Comparison of ENCODE assay signal across 2 cellular contexts in the genomic region with DNA sequence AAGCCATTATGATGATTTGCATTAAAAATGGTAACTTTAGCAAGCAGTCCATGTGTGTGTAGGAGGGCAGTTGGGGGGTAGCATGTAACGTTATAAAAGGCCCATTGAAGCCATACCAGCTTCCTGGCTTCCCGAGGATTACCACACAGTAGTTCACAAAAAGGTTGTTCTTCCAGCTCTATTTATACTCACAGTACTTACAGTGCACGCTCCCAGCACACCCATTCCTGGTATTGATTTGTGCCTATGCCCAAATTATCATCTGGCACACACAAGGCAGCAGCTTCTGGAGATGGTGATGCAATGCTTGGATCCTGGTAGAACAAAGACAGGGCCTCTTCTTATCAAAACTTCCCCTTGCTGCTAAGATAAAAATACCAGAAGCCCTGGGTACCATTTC.
TF ChIP-seq lines count a peak whose summit lies in the region.

No MANE protein-coding gene starts in this region.

TF ChIP-seq in liver, 16 proteins besides CTCF, POLR2A, EP300 and RAD21 (continued from another document):
- TF ChIP-seq HNF4G (IDR thresholded peaks at IDR 0.05) (peak; percentile 32), JUND (IDR thresholded peaks at IDR 0.05) (peak; percentile 25 to 53), YY1 (IDR thresholded peaks at IDR 0.05) (peak; percentile 73), FOXA2 (IDR thresholded peaks at IDR 0.05) (peak; percentile 38), FOXA1 (IDR thresholded peaks at IDR 0.05) (peak; percentile 7), NR2F2 (IDR thresholded peaks at IDR 0.05) (no peak), GABPA (IDR thresholded peaks at IDR 0.05 in 1 of 2, conservative IDR thresholded peaks at IDR 0.05 in 1 of 2) (peak in 1 of 2 donors; percentile 35), HNF4A (conservative IDR thresholded peaks at IDR 0.05) (peak; percentile 47 to 78), EGR1 (IDR thresholded peaks at IDR 0.05; ENCODE audit: low read depth in 2 of 2) (peak in 1 of 2 donors; percentile 73)
- TF ChIP-seq, protein P1, sequence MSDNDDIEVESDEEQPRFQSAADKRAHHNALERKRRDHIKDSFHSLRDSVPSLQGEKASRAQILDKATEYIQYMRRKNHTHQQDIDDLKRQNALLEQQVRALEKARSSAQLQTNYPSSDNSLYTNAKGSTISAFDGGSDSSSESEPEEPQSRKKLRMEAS (IDR thresholded peaks at IDR 0.05), result peak; percentile 88
- TF ChIP-seq, protein P2, sequence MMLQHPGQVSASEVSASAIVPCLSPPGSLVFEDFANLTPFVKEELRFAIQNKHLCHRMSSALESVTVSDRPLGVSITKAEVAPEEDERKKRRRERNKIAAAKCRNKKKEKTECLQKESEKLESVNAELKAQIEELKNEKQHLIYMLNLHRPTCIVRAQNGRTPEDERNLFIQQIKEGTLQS (IDR thresholded peaks at IDR 0.05), result peak; percentile 90
- TF ChIP-seq, protein P3, sequence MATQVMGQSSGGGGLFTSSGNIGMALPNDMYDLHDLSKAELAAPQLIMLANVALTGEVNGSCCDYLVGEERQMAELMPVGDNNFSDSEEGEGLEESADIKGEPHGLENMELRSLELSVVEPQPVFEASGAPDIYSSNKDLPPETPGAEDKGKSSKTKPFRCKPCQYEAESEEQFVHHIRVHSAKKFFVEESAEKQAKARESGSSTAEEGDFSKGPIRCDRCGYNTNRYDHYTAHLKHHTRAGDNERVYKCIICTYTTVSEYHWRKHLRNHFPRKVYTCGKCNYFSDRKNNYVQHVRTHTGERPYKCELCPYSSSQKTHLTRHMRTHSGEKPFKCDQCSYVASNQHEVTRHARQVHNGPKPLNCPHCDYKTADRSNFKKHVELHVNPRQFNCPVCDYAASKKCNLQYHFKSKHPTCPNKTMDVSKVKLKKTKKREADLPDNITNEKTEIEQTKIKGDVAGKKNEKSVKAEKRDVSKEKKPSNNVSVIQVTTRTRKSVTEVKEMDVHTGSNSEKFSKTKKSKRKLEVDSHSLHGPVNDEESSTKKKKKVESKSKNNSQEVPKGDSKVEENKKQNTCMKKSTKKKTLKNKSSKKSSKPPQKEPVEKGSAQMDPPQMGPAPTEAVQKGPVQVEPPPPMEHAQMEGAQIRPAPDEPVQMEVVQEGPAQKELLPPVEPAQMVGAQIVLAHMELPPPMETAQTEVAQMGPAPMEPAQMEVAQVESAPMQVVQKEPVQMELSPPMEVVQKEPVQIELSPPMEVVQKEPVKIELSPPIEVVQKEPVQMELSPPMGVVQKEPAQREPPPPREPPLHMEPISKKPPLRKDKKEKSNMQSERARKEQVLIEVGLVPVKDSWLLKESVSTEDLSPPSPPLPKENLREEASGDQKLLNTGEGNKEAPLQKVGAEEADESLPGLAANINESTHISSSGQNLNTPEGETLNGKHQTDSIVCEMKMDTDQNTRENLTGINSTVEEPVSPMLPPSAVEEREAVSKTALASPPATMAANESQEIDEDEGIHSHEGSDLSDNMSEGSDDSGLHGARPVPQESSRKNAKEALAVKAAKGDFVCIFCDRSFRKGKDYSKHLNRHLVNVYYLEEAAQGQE (IDR thresholded peaks at IDR 0.05), result peak; percentile 35

TF ChIP-seq in HepG2, 621 proteins besides CTCF, POLR2A, EP300 and RAD21 (continued from another document):
- TF ChIP-seq, protein P4, sequence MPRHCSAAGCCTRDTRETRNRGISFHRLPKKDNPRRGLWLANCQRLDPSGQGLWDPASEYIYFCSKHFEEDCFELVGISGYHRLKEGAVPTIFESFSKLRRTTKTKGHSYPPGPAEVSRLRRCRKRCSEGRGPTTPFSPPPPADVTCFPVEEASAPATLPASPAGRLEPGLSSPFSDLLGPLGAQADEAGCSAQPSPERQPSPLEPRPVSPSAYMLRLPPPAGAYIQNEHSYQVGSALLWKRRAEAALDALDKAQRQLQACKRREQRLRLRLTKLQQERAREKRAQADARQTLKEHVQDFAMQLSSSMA (CRISPR knock-in tag; IDR thresholded peaks at IDR 0.05), result no peak
- TF ChIP-seq, protein P5, sequence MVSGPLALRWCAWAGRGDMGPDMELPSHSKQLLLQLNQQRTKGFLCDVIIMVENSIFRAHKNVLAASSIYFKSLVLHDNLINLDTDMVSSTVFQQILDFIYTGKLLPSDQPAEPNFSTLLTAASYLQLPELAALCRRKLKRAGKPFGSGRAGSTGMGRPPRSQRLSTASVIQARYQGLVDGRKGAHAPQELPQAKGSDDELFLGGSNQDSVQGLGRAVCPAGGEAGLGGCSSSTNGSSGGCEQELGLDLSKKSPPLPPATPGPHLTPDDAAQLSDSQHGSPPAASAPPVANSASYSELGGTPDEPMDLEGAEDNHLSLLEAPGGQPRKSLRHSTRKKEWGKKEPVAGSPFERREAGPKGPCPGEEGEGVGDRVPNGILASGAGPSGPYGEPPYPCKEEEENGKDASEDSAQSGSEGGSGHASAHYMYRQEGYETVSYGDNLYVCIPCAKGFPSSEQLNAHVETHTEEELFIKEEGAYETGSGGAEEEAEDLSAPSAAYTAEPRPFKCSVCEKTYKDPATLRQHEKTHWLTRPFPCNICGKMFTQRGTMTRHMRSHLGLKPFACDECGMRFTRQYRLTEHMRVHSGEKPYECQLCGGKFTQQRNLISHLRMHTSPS (CRISPR knock-in tag; IDR thresholded peaks at IDR 0.05; ENCODE audit: low read depth), result no peak
- TF ChIP-seq ZNF616 (CRISPR knock-in tag; IDR thresholded peaks at IDR 0.05; ENCODE audit: low read depth) (no peak), ZNF546 (CRISPR knock-in tag; conservative IDR thresholded peaks at IDR 0.05) (no peak)
TF ChIP-seq in HepG2: peak in this region for 0.
